In the genomic region with DNA sequence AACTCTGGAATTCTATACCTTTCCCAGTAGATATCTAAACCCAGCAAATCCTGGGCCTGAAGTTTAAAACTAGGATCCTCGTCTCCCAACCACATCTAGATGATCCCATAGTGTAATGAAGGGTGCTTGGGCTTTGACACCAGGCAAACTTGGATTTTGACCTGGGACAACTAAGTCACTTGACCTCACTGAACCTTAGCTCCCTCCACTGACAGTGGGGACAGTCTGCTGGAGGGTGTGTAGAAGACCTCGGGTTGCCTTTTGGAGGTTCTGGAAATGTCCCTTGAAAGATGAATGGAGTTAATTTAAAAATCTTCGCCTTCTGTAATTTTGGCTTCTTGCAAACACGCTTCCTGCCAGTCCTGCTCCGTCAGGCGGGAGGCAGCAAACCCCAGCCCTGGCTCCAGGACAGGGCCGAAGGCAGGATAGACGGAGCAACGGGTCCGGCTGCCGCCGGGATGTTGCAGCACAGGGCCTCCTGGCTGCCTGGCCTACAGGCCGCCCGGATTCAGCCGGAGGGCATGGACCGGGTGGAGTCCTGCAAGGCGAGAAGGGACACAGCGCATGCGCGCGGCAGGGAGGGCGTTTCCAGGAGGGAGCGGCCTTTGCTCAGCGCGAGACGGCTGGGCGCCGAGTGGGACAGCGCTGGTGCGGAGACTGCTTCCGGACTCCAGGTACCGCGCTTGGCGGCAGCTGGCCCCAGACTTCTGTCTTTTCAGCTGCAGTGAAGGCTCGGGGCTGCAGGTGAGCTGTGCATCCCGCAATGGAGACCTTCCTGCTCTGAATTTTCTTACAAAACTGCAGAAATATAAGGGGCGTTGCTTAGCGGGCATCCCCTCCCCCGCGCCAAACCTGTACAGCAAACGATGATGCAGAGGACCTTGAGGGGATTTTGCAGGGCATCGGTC, we compare ENCODE assay signal across 8 cellular contexts. TPM values are rescaled to one million over a fixed set of nuclear protein-coding genes. Genes with fewer than 3 reads are reported as not detected.
DNase-seq lines count a peak whose midpoint lies in the region; ATAC-seq and TF ChIP-seq lines count a peak whose summit lies in the region.

A gene with protein sequence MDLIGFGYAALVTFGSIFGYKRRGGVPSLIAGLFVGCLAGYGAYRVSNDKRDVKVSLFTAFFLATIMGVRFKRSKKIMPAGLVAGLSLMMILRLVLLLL (plus strand): TSS at position 612 of the 908 bp plus-strand sequence. CDS start 5,990 bp downstream, outside the sequence.

- H3K27ac ChIP-seq in MM.1S (ENCODE audit: low read length) (peak within 1 kb of the TSS; percentile 82; the same call in 1 of the 2 replicates), neural cell (ENCODE audit: low read length) (peak within 1 kb of the TSS; percentile 29)

- H3K27me3 ChIP-seq in MM.1S (replicated peaks; ENCODE audit: insufficient read depth, low read length) (no peaks in the 10 kb centered on the region), neural cell (ENCODE audit: insufficient read depth, low read depth, low read length) (no peaks in the 10 kb centered on the region)

- DNase-seq in HCEC 1CT (peak; percentile 87), MM.1S (peak; percentile 93), SIG-M5 (lab: John Stamatoyannopoulos, UW) (peak; percentile 8), activated gamma-delta T cell (lab: John Stamatoyannopoulos, UW) (peak; percentile 84), fibroblast of villous mesenchyme (ENCODE audit: low read depth) (peak; percentile 93)
- peak; percentile 92 for DNase-seq in stimulated activated naive CD8-positive, alpha-beta T cell treated with anti-CD3 and anti-CD28 coated beads, Interleukin-15, amount 100 ng/mL, for 72 hours

- peaks cover 12% of the 10 kb centered on the region; the same call in 1 of the 2 replicates for H3K4me1 ChIP-seq in ES-I3 (ENCODE audit: insufficient read depth, low read length)
- H3K4me1 ChIP-seq in MM.1S (ENCODE audit: low read length) = peaks cover 32% of the 10 kb centered on the region

- ATAC-seq in stimulated activated naive CD8-positive, alpha-beta T cell treated with anti-CD3 and anti-CD28 coated beads, Interleukin-15, amount 100 ng/mL, for 72 hours = peak; percentile 98

- peaks cover 42% of the 10 kb centered on the region for H3K4me1 Mint-ChIP-seq in stimulated activated naive CD8-positive, alpha-beta T cell treated with anti-CD3 and anti-CD28 coated beads, Interleukin-15, amount 100 ng/mL, for 72 hours

- no peaks in the 10 kb centered on the region for H3K9me3 Mint-ChIP-seq in stimulated activated naive CD8-positive, alpha-beta T cell treated with anti-CD3 and anti-CD28 coated beads, Interleukin-15, amount 100 ng/mL, for 72 hours

- H3K27ac Mint-ChIP-seq in stimulated activated naive CD8-positive, alpha-beta T cell treated with anti-CD3 and anti-CD28 coated beads, Interleukin-15, amount 100 ng/mL, for 72 hours = peak within 1 kb of the TSS; percentile 60 to 83

- H2AFZ ChIP-seq in MM.1S (ENCODE audit: low read length) (peak within 1 kb of the TSS; percentile 53), neural cell (ENCODE audit: low read depth, low read length) (peak within 1 kb of the TSS; percentile 69)

- peaks cover 40% of the 10 kb centered on the region for H3K79me2 ChIP-seq in MM.1S (ENCODE audit: low read length)
- peaks cover 3% of the 10 kb centered on the region for H3K79me2 ChIP-seq in neural cell (replicated peaks; ENCODE audit: insufficient read depth, low read length)

- H3K4me2 ChIP-seq in MM.1S (ENCODE audit: low read depth, low read length) = peak within 1 kb of the TSS; percentile 78
- H3K4me2 ChIP-seq in neural cell (ENCODE audit: low read length) = peak within 1 kb of the TSS; percentile 86

- TF ChIP-seq RAD21 in neural cell (conservative IDR thresholded peaks at IDR 0.05) = peak; percentile 23

- H4K20me1 ChIP-seq in MM.1S (ENCODE audit: insufficient read depth, low read length) = no peaks in the 10 kb centered on the region
- no peaks in the 10 kb centered on the region for H4K20me1 ChIP-seq in neural cell (ENCODE audit: insufficient read depth)

- H3K9me2 ChIP-seq in MM.1S (replicated peaks; ENCODE audit: insufficient read depth, low read length) = no peaks in the 10 kb centered on the region
- H3K9me2 ChIP-seq in neural cell (ENCODE audit: insufficient read depth, low read length) = no peaks in the 10 kb centered on the region

- H3K9ac ChIP-seq in ES-I3 (ENCODE audit: low read depth, low read length) (peak within 1 kb of the TSS; percentile 69), MM.1S (ENCODE audit: low read length) (peak within 1 kb of the TSS; percentile 41; the same call in 1 of the 2 replicates), neural cell (ENCODE audit: low read length) (peak within 1 kb of the TSS; percentile 75)

- H3K4me3 ChIP-seq in MM.1S (ENCODE audit: low read length) = peak within 1 kb of the TSS; percentile 64
- peak within 1 kb of the TSS; percentile 79 for H3K4me3 ChIP-seq in fibroblast of villous mesenchyme (ENCODE audit: low read depth, low read length)
- H3K4me3 ChIP-seq in neural cell (ENCODE audit: low read length) = peak within 1 kb of the TSS; percentile 81

- H3K36me3 ChIP-seq in ES-I3 (ENCODE audit: insufficient read depth, low read length) = no peaks in the 10 kb centered on the region
- H3K36me3 ChIP-seq in MM.1S (replicated peaks; ENCODE audit: insufficient read depth, low read length) = 0 out of 2 replicates have a peak, but pooled peaks cover 4% of the 10 kb centered on the region
- H3K36me3 ChIP-seq in neural cell (ENCODE audit: insufficient read depth, low read length) = no peaks in the 10 kb centered on the region

- H3K27me3 Mint-ChIP-seq in stimulated activated naive CD8-positive, alpha-beta T cell treated with anti-CD3 and anti-CD28 coated beads, Interleukin-15, amount 100 ng/mL, for 72 hours = no peaks in the 10 kb centered on the region

- peaks cover 50% of the 10 kb centered on the region for H3F3A ChIP-seq in MM.1S (ENCODE audit: insufficient read depth, low read length)
- H3F3A ChIP-seq in neural cell (ENCODE audit: insufficient read depth, low read length, poor library complexity, severe bottlenecking) = no peaks in the 10 kb centered on the region

- TF ChIP-seq CTCF in MM.1S (IDR thresholded peaks at IDR 0.05; ENCODE audit: low read length) (no peak), fibroblast of villous mesenchyme (IDR thresholded peaks at IDR 0.05; ENCODE audit: insufficient read depth, low read depth, low read length) (peak; percentile 14), neural cell (IDR thresholded peaks at IDR 0.05; ENCODE audit: poor library complexity, severe bottlenecking) (peak; percentile 55)

- H3K4me3 Mint-ChIP-seq in stimulated activated naive CD8-positive, alpha-beta T cell treated with anti-CD3 and anti-CD28 coated beads, Interleukin-15, amount 100 ng/mL, for 72 hours = peak within 1 kb of the TSS; percentile 91 to 93

- H3K9me3 ChIP-seq in ES-I3 (ENCODE audit: control insufficient read depth, insufficient read depth, low read length) (no peaks in the 10 kb centered on the region), MM.1S (replicated peaks; ENCODE audit: insufficient read depth, low read length) (no peaks in the 10 kb centered on the region), neural cell (ENCODE audit: low read length) (no peaks in the 10 kb centered on the region)

- peak; percentile 18 for TF ChIP-seq EP300 in neural cell (conservative IDR thresholded peaks at IDR 0.05; ENCODE audit: poor library complexity, severe bottlenecking)

TF ChIP-seq in neural cell, 6 proteins besides CTCF, POLR2A, EP300 and RAD21:
- TF ChIP-seq TAF1 (IDR thresholded peaks at IDR 0.05; ENCODE audit: low read depth) (peak; percentile 58), REST (IDR thresholded peaks at IDR 0.05; ENCODE audit: borderline replicate concordance) (peak; percentile 52), EZH2 (IDR thresholded peaks at IDR 0.05; ENCODE audit: borderline replicate concordance, insufficient read depth, low read length, poor library complexity, severe bottlenecking) (no peak), POLR2AphosphoS5 (IDR thresholded peaks at IDR 0.05) (peak; percentile 92), SMC3 (conservative IDR thresholded peaks at IDR 0.05; ENCODE audit: poor library complexity) (peak; percentile 19), MXI1 (conservative IDR thresholded peaks at IDR 0.05; ENCODE audit: poor library complexity, severe bottlenecking) (peak; percentile 48)

RNA-seq across cellular contexts. Expression of the gene that starts here (rescaled TPM):
- total RNA-seq in fibroblast of villous mesenchyme = 18.7 and 31.1 TPM in 2 replicates
- polyA plus RNA-seq in neural cell = 268 and 326 TPM in 2 replicates
- polyA minus RNA-seq in neural cell = 72.6 and 91.2 TPM in 2 replicates

Comparison
In these comparisons a context has a peak if more than half of its experiments do, and no peak if none do; other contexts are left out.
1. Peak in every context shown above with its lines: DNase-seq, ATAC-seq, H3K4me3 ChIP-seq and H3K27ac ChIP-seq.
2. DNase-seq: peak in every context shown above with its lines; median percentile 93 in MM.1S; 93 in fibroblast of villous mesenchyme; 92 in stimulated activated naive CD8-positive, alpha-beta T cell treated with anti-CD3 and anti-CD28 coated beads, Interleukin-15, amount 100 ng/mL, for 72 hours; 87 in HCEC 1CT; 84 in activated gamma-delta T cell; 8 in SIG-M5.